10 cellular contexts compared by ENCODE assay signal in genomic region chr5:172870261-172870806, GRCh38. TPM values are rescaled to one million over a fixed set of nuclear protein-coding genes. Genes with fewer than 3 reads are reported as not detected.
DNase-seq lines count a peak whose midpoint lies in the region; ATAC-seq, FAIRE-seq and TF ChIP-seq lines count a peak whose summit lies in the region.
"Had no signal": no experiment of that assay in that cellular context is flagged by ENCODE, and none has a peak within 500 bp of the region (broad histone marks: within the 10 kb centered on the region; RNA-seq: fewer than 3 reads in every experiment).

No MANE protein-coding gene starts in this region.

- H3K4me3 ChIP-seq in neuronal stem cell (ENCODE audit: low read length in 2 of 2) (peak overlapping the region in 1 of 2 donors; percentile 3), small intestine (ENCODE audit: low read depth in 1 of 2, low read length in 2 of 2) (no peak overlapping the region)

- no peak overlapping the region for H2BK15ac ChIP-seq in neuronal stem cell (ENCODE audit: low read length)

- H2BK12ac ChIP-seq in neuronal stem cell (ENCODE audit: low read length) = no peak overlapping the region

- no peaks in the 10 kb centered on the region for H3K9me3 ChIP-seq in neuronal stem cell (replicated peaks in 1 of 2; ENCODE audit: control insufficient read depth in 2 of 2, insufficient read depth in 1 of 2, low read depth in 1 of 2, low read length in 2 of 2)
- no peaks in the 10 kb centered on the region for H3K9me3 ChIP-seq in small intestine (ENCODE audit: control insufficient read depth, low read depth)

- H3K79me1 ChIP-seq in neuronal stem cell (ENCODE audit: low read depth, low read length) = peaks cover 9% of the 10 kb centered on the region

- no peak overlapping the region for H3K14ac ChIP-seq in neuronal stem cell (ENCODE audit: low read length)

- peak; percentile 91 for FAIRE-seq in A204.1 (lab: Jason Lieb, UNC)
- FAIRE-seq in small intestine (lab: Jason Lieb, UNC) = no peak

- no peak overlapping the region for H4K91ac ChIP-seq in neuronal stem cell (ENCODE audit: low read depth, low read length, poor library complexity)

- H3K27me3 ChIP-seq in neuronal stem cell (ENCODE audit: control insufficient read depth in 3 of 3, insufficient read depth in 3 of 3, low read depth in 1 of 3, low read length in 3 of 3) (no peaks in the 10 kb centered on the region), small intestine (ENCODE audit: control insufficient read depth in 2 of 2, insufficient read depth in 2 of 2, low read length in 2 of 2) (no peaks in the 10 kb centered on the region)

- H3K36me3 ChIP-seq in neuronal stem cell (replicated peaks in 1 of 2; ENCODE audit: control insufficient read depth in 2 of 2, insufficient read depth in 2 of 2, low read length in 2 of 2) = no peaks in the 10 kb centered on the region
- no peaks in the 10 kb centered on the region for H3K36me3 ChIP-seq in small intestine (ENCODE audit: control insufficient read depth in 2 of 2, insufficient read depth in 2 of 2, low read length in 2 of 2)

- H3K9ac ChIP-seq in neuronal stem cell (ENCODE audit: low read depth, low read length, poor library complexity) = no peak overlapping the region

- no peak overlapping the region for H3K4me2 ChIP-seq in neuronal stem cell (ENCODE audit: insufficient read depth, low read length, poor library complexity, severe bottlenecking)

- peak overlapping the region; percentile 34 for H2AK5ac ChIP-seq in neuronal stem cell (ENCODE audit: low read depth, low read length)

- H3K4ac ChIP-seq in neuronal stem cell (ENCODE audit: low read length) = no peak overlapping the region

- DNase-seq in neuronal stem cell (ENCODE audit: low spot score) (no peak), small intestine (no peak), KG1 (lab: John Stamatoyannopoulos, UW) (no peak), NCI-H1417 treated with DMSO at 0.1 percent for 48 hours (lab: John Stamatoyannopoulos, UW) (no peak), occipital lobe (lab: John Stamatoyannopoulos, UW) (no peak)
- DNase-seq: activated CD4-positive, alpha-beta T cell treated with anti-CD3 and anti-CD28 coated beads for 36 hours had no signal

- H3K23ac ChIP-seq in neuronal stem cell (ENCODE audit: low read depth, low read length, poor library complexity) = no peak overlapping the region

- peak overlapping the region; percentile 42 for H3K18ac ChIP-seq in neuronal stem cell (ENCODE audit: low read length)

- no peak overlapping the region for H4K8ac ChIP-seq in neuronal stem cell (ENCODE audit: low read depth, low read length)

- H2BK120ac ChIP-seq in neuronal stem cell (ENCODE audit: low read depth, low read length) = no peak overlapping the region

- H2BK5ac ChIP-seq in neuronal stem cell (ENCODE audit: low read length) = no peak overlapping the region

- H3K27ac ChIP-seq in neuronal stem cell (replicated peaks; ENCODE audit: low read length) = no peak overlapping the region
- H3K27ac ChIP-seq in small intestine (ENCODE audit: low read depth in 1 of 2, low read length in 1 of 2) = peak overlapping the region in 1 of 2 donors; percentile 93
- H3K27ac ChIP-seq: C4-2B had no signal

- H3K4me1 ChIP-seq in neuronal stem cell (ENCODE audit: control insufficient read depth in 2 of 2, insufficient read depth in 1 of 2, low read depth in 1 of 2, low read length in 2 of 2) (peaks cover 35 to 67% of the 10 kb centered on the region in 2 donors), small intestine (ENCODE audit: control insufficient read depth in 2 of 2, insufficient read depth in 1 of 2, low read depth in 1 of 2, low read length in 1 of 2) (peaks cover 0 to 10% of the 10 kb centered on the region in 2 donors)

- H2AFZ ChIP-seq in neuronal stem cell (ENCODE audit: low read length) = peak overlapping the region; percentile 21

- ATAC-seq in esophagus mucosa = peak; percentile 70
- ATAC-seq: activated CD4-positive, alpha-beta T cell treated with anti-CD3 and anti-CD28 coated beads for 36 hours had no signal

- WGBS in neuronal stem cell (ENCODE audit: extremely low coverage in 2 of 2, insufficient read length in 2 of 2, insufficient replicate concordance in 1 of 2), 2 donors = no CpG with 5 or more reads among the region's 8 CpGs
- WGBS in small intestine, 3 donors = 67 to 87% (median 85%) methylated on average over 8 of the region's 8 CpGs

TF ChIP-seq in PFSK-1, 5 proteins besides CTCF, POLR2A, EP300 and RAD21:
- TF ChIP-seq, protein P1, sequence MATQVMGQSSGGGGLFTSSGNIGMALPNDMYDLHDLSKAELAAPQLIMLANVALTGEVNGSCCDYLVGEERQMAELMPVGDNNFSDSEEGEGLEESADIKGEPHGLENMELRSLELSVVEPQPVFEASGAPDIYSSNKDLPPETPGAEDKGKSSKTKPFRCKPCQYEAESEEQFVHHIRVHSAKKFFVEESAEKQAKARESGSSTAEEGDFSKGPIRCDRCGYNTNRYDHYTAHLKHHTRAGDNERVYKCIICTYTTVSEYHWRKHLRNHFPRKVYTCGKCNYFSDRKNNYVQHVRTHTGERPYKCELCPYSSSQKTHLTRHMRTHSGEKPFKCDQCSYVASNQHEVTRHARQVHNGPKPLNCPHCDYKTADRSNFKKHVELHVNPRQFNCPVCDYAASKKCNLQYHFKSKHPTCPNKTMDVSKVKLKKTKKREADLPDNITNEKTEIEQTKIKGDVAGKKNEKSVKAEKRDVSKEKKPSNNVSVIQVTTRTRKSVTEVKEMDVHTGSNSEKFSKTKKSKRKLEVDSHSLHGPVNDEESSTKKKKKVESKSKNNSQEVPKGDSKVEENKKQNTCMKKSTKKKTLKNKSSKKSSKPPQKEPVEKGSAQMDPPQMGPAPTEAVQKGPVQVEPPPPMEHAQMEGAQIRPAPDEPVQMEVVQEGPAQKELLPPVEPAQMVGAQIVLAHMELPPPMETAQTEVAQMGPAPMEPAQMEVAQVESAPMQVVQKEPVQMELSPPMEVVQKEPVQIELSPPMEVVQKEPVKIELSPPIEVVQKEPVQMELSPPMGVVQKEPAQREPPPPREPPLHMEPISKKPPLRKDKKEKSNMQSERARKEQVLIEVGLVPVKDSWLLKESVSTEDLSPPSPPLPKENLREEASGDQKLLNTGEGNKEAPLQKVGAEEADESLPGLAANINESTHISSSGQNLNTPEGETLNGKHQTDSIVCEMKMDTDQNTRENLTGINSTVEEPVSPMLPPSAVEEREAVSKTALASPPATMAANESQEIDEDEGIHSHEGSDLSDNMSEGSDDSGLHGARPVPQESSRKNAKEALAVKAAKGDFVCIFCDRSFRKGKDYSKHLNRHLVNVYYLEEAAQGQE (IDR thresholded peaks at IDR 0.05; ENCODE audit: insufficient read depth in 1 of 2, low read depth in 2 of 2, low read length in 2 of 2) = 0 out of 4 replicates have a peak, but pooled peaks of 1 of the 2 experiments have one; percentile 51
- TF ChIP-seq TAF1 (IDR thresholded peaks at IDR 0.05; ENCODE audit: borderline replicate concordance, insufficient read depth, low read length) (peak; percentile 57; the same call in 1 of the 2 replicates), FOXP2 (optimal IDR thresholded peaks at IDR 0.05; ENCODE audit: borderline replicate concordance, extremely low read depth, extremely low read length, insufficient read depth) (no peak), POLR2AphosphoS5 (IDR thresholded peaks at IDR 0.05; ENCODE audit: low read depth, low read length) (peak; percentile 34; the same call in 1 of the 2 replicates), SIN3A (IDR thresholded peaks at IDR 0.05; ENCODE audit: borderline replicate concordance, insufficient read depth, low read length) (peak; percentile 84; the same call in 1 of the 2 replicates)

RNA-seq across cellular contexts. Expression of gene ERGIC1, which starts 36.3 kb away (rescaled TPM):
- polyA plus RNA-seq in PFSK-1 (2012; ENCODE audit: insufficient read length, low read depth) = 517 TPM
- total RNA-seq in esophagus mucosa (58.3 TPM), occipital lobe (41.5 TPM)
- 73.5 TPM for polyA plus RNA-seq in neuronal stem cell (2013, experiment 1 of 2)
- 73.3 TPM for polyA plus RNA-seq in neuronal stem cell (2013, experiment 2 of 2)
- 100 to 1,000 TPM in 1 of 3 donors, 10 to 100 TPM in 2; 58.1 to 127 (median 64.2) TPM for polyA plus RNA-seq in small intestine
